ENCODE assay signal across 9 cellular contexts in genomic region chr7:112866424-112866823, GRCh38.
DNase-seq lines count a peak whose midpoint lies in the region; ATAC-seq and TF ChIP-seq lines count a peak whose summit lies in the region.
"Had no signal": no experiment of that assay in that cellular context is flagged by ENCODE, and none has a peak within 500 bp of the region (broad histone marks: within the 10 kb centered on the region; RNA-seq: fewer than 3 reads in every experiment).

No MANE protein-coding gene starts in this region.

- H3K4me3 Mint-ChIP-seq in memory B cell (peak overlapping the region; percentile 9), chondrocyte (ENCODE audit: unreplicated experiment) (no peak overlapping the region)
- H3K4me3 Mint-ChIP-seq: neural crest cell had no signal

- H3K36me3 Mint-ChIP-seq in memory B cell (peaks cover 15% of the 10 kb centered on the region), chondrocyte (ENCODE audit: low read depth) (peaks cover 5% of the 10 kb centered on the region)

- H3K27me3 Mint-ChIP-seq in memory B cell (no peaks in the 10 kb centered on the region), chondrocyte (ENCODE audit: low read depth) (no peaks in the 10 kb centered on the region)

- H3K27ac Mint-ChIP-seq in memory B cell (no peak overlapping the region), chondrocyte (ENCODE audit: unreplicated experiment) (no peak overlapping the region)

- ATAC-seq in GM18858 (IDR thresholded peaks at IDR 0.05; ENCODE audit: unreplicated experiment) (peak; percentile 96), GM21390 (IDR thresholded peaks at IDR 0.05; ENCODE audit: unreplicated experiment) (peak; percentile 96), HG03196 (IDR thresholded peaks at IDR 0.05; ENCODE audit: unreplicated experiment) (peak; percentile 99), memory B cell (ENCODE audit: low read depth) (peak; percentile 77)

- DNase-seq in memory B cell (ENCODE audit: low spot score in 2 of 2) = no peak
- DNase-seq in SHP77 (lab: John Stamatoyannopoulos, UW) = no peak
- DNase-seq in chondrocyte (ENCODE audit: low spot score) = no peak
- no peak for DNase-seq in NCI-H146 (lab: John Stamatoyannopoulos, UW)
- DNase-seq: NCI-H1048 had no signal

- no peak for TF ChIP-seq CTCF in chondrocyte (IDR thresholded peaks at IDR 0.05)

- H3K4me1 Mint-ChIP-seq in memory B cell (peaks cover 24% of the 10 kb centered on the region), chondrocyte (ENCODE audit: low read depth) (peaks cover 7% of the 10 kb centered on the region)
- H3K4me1 Mint-ChIP-seq: neural crest cell had no signal

- H3K9me3 Mint-ChIP-seq in memory B cell = peaks cover 1% of the 10 kb centered on the region
- H3K9me3 Mint-ChIP-seq in chondrocyte (ENCODE audit: low read depth) = peaks cover 23% of the 10 kb centered on the region
